8 cellular contexts compared by ENCODE assay signal in genomic region chr6:28266962-28267694, GRCh38. TPM values are rescaled to one million over a fixed set of nuclear protein-coding genes. Genes with fewer than 3 reads are reported as not detected.
DNase-seq lines count a peak whose midpoint lies in the region; ATAC-seq, FAIRE-seq and TF ChIP-seq lines count a peak whose summit lies in the region.

Gene ZSCAN26 (plus strand): TSS chr6:28267143. CDS start chr6:28271920, 4,777 bp downstream.

- peak within 1 kb of the TSS; percentile 88 for H3K27ac ChIP-seq in AG04450 (ENCODE audit: low read depth, low read length)
- H3K27ac ChIP-seq in WERI-Rb-1: peak within 1 kb of the TSS; percentile 87
- H3K27ac ChIP-seq in iPS-20b (ENCODE audit: low read length): peak within 1 kb of the TSS; percentile 28
- peak within 1 kb of the TSS; percentile 65 to 95 (median 86) for H3K27ac ChIP-seq in skin epidermis

- peak within 1 kb of the TSS; percentile 87 for H3K9ac ChIP-seq in iPS-20b (ENCODE audit: low read depth, low read length)

- no peak for TF ChIP-seq CTCF in AG04450 (IDR thresholded peaks at IDR 0.05; ENCODE audit: low read depth, low read length)
- TF ChIP-seq CTCF in WERI-Rb-1 (IDR thresholded peaks at IDR 0.05; ENCODE audit: low read depth, low read length): no peak
- no peak for TF ChIP-seq CTCF in bronchial epithelial cell (IDR thresholded peaks at IDR 0.05; ENCODE audit: insufficient read depth, low read length, severe bottlenecking)

- H3K27me3 ChIP-seq in AG04450 (ENCODE audit: control insufficient read depth, insufficient read depth, low read length) (no peaks in the 10 kb centered on the region), WERI-Rb-1 (ENCODE audit: insufficient read depth, low read depth, severe bottlenecking) (no peaks in the 10 kb centered on the region), bronchial epithelial cell (ENCODE audit: control insufficient read depth, insufficient read depth, low read length) (no peaks in the 10 kb centered on the region), iPS-20b (ENCODE audit: insufficient read depth, low read length) (peaks cover 12% of the 10 kb centered on the region)

- POLR2A ChIA-PET in AG04450 (lab: Yijun Ruan, JAX): interaction anchor here (0.6 to 1.6 kb wide), 8 partner anchors 14 to 1120 kb away, joined by 3 to 14 read pairs (median 3); partner anchors contain the start of genes PGBD1, ZKSCAN3, ZKSCAN4 and ZKSCAN8

- peak; percentile 72 for ATAC-seq in GM18870 (IDR thresholded peaks at IDR 0.05; ENCODE audit: unreplicated experiment)
- peak; percentile 86 for ATAC-seq in HG03103 (IDR thresholded peaks at IDR 0.05; ENCODE audit: low read depth, unreplicated experiment)

- no peaks in the 10 kb centered on the region for H3K9me3 ChIP-seq in AG04450 (ENCODE audit: control insufficient read depth, insufficient read depth, low read length)
- no peaks in the 10 kb centered on the region for H3K9me3 ChIP-seq in WERI-Rb-1 (ENCODE audit: severe bottlenecking)
- no peaks in the 10 kb centered on the region for H3K9me3 ChIP-seq in iPS-20b (ENCODE audit: insufficient read depth, low read depth, low read length)

- DNase-seq in AG04450 (ENCODE audit: low read depth, low spot score) (peak; percentile 82), NCI-H2171 (lab: John Stamatoyannopoulos, UW) (peak; percentile 84), WERI-Rb-1 (peak; percentile 98), bronchial epithelial cell (ENCODE audit: low read depth) (peak; percentile 80)

- H3K4me3 ChIP-seq in AG04450 (ENCODE audit: low read depth, low read length) (peak within 1 kb of the TSS; percentile 75), WERI-Rb-1 (ENCODE audit: low read depth, low read length) (peak within 1 kb of the TSS; percentile 78), bronchial epithelial cell (ENCODE audit: low read depth, low read length) (peak within 1 kb of the TSS; percentile 83), iPS-20b (ENCODE audit: low read length) (peak within 1 kb of the TSS; percentile 93), skin epidermis (peak within 1 kb of the TSS; percentile 61 to 93 (median 77))

- H3K36me3 ChIP-seq in WERI-Rb-1 (peaks cover 10% of the 10 kb centered on the region), bronchial epithelial cell (ENCODE audit: control insufficient read depth, insufficient read depth, low read length) (peaks cover 2% of the 10 kb centered on the region), iPS-20b (ENCODE audit: insufficient read depth, low read depth, low read length) (peaks cover 5% of the 10 kb centered on the region)

- FAIRE-seq in bronchial epithelial cell (lab: Jason Lieb, UNC): no peak

- CTCF ChIA-PET in AG04450 (lab: Charles Lee): interaction anchor here (0.7 to 4.3 kb wide), 4 partner anchors 14 to 527 kb away, joined by 3 to 28 read pairs (median 4); partner anchors contain the start of gene PGBD1

- H3K4me1 ChIP-seq in iPS-20b (ENCODE audit: insufficient read depth, low read length): peaks cover 4% of the 10 kb centered on the region; the same call in 1 of the 2 replicates

RNA-seq across cellular contexts. Expression of gene ZSCAN26, which starts in this region (rescaled TPM):
- 17.9 and 24.0 TPM in 2 replicates for polyA plus RNA-seq in AG04450 (2011; rRNA removed)
- polyA minus RNA-seq in AG04450 (2011; rRNA and poly(A)+ RNA removed): 22.8 and 24.3 TPM in 2 replicates
- 4.9 and 8.7 TPM in 2 replicates for total RNA-seq in bronchial epithelial cell

Comparison
In these comparisons a context has a peak if more than half of its experiments do, and no peak if none do; other contexts are left out.
1. Peak in every context shown above with its lines: DNase-seq, ATAC-seq, H3K4me3 ChIP-seq and H3K27ac ChIP-seq.
2. H3K27ac ChIP-seq: peak in every context shown above with its lines; median percentile 88 in AG04450; 87 in WERI-Rb-1; 86 in skin epidermis; 28 in iPS-20b.